ENCODE assay signal across 18 cellular contexts in genomic region chr6:115865914-115866313, GRCh38.
A peak's percentile ranks its signal among the peaks of the same experiment; 100 is the strongest.
DNase-seq lines count a peak whose midpoint lies in the region; ATAC-seq and TF ChIP-seq lines count a peak whose summit lies in the region.
"Had no signal": no experiment of that assay in that cellular context is flagged by ENCODE, and none has a peak within 500 bp of the region (broad histone marks: within the 10 kb centered on the region; RNA-seq: fewer than 3 reads in every experiment).

No MANE protein-coding gene starts in this region.

- no peak for TF ChIP-seq POLR2A in spleen (IDR thresholded peaks at IDR 0.05)

- H3K4me1 ChIP-seq in spleen = no peaks in the 10 kb centered on the region
- H3K4me1 ChIP-seq: BLaER1, Caco-2 had no signal

- ATAC-seq in Right ventricle myocardium inferior = peak; percentile 79
- peak; percentile 90 for ATAC-seq in left lobe of liver
- ATAC-seq: CD8-positive, alpha-beta T cell; GM23338; HCT116 had no signal

- H3K27ac ChIP-seq in spleen = no peak overlapping the region
- H3K27ac ChIP-seq: 22Rv1, BLaER1, C4-2B had no signal

- H3K36me3 ChIP-seq in spleen = no peaks in the 10 kb centered on the region
- H3K36me3 ChIP-seq: BLaER1 had no signal

- DNase-seq in Right ventricle myocardium inferior (ENCODE audit: missing footprints) = no peak
- no peak for DNase-seq in cardiac septum (ENCODE audit: low spot score)
- DNase-seq in G401 (ENCODE audit: low spot score) = peak; percentile 3
- DNase-seq in left lobe of liver (ENCODE audit: low spot score) = no peak
- no peak for DNase-seq in GM03348 (ENCODE audit: low spot score)
- DNase-seq in spleen = no peak
- DNase-seq: Caco-2; CD4-positive, CD25-positive, alpha-beta regulatory T cell; CD8-positive, alpha-beta T cell; DMS153; DND-41; GDM1; H9 had no signal

- no peak for TF ChIP-seq CTCF in spleen (IDR thresholded peaks at IDR 0.05 in 8 of 11, conservative IDR thresholded peaks at IDR 0.05 in 3 of 11)

- WGBS in spleen, 5 donors = 72 to 87% (median 79%) methylated on average over 2 of the region's 2 CpGs

- in situ Hi-C loops in G401 (cut with HindIII; ENCODE audit: low sequenced_read_pairs) = no loop called here

- intact Hi-C loops in Right ventricle myocardium inferior (cut with DNase I) (no loop called here), cardiac septum (cut with DNase I) (no loop called here), spleen (cut with DNase I; ENCODE audit: low total_unique reads) (no loop called here)

- no peaks in the 10 kb centered on the region for H3K27me3 ChIP-seq in spleen (replicated peaks in 1 of 7)
- H3K27me3 ChIP-seq: BLaER1 had no signal

- H3K4me3 ChIP-seq in spleen = no peak overlapping the region
- H3K4me3 ChIP-seq: BLaER1, GM23338 had no signal

- H3K9me3 ChIP-seq in spleen = no peaks in the 10 kb centered on the region
- H3K9me3 ChIP-seq: BLaER1, Caco-2 had no signal
